In genomic region chr2:238015705-238016104, GRCh38 we compare ENCODE assay signal across 16 cellular contexts. TPM values are rescaled to one million over a fixed set of nuclear protein-coding genes. Genes with fewer than 3 reads are reported as not detected.
DNase-seq lines count a peak whose midpoint lies in the region; ATAC-seq, FAIRE-seq and TF ChIP-seq lines count a peak whose summit lies in the region.
"Had no signal": no experiment of that assay in that cellular context is flagged by ENCODE, and none has a peak within 500 bp of the region (broad histone marks: within the 10 kb centered on the region; RNA-seq: fewer than 3 reads in every experiment).

No MANE protein-coding gene starts in this region.

- no peaks in the 10 kb centered on the region for H3K9me2 ChIP-seq in OCI-LY1 (ENCODE audit: low read depth, low read length)

- no peaks in the 10 kb centered on the region for H3K9me3 Mint-ChIP-seq in natural killer cell
- H3K9me3 Mint-ChIP-seq in natural killer cell treated with Interleukin-12 subunit alpha and Interleukin-12 subunit beta and Interleukin-15 and Interleukin-18, amount 100 ng/mL, for 72 hours: no peaks in the 10 kb centered on the region
- H3K9me3 Mint-ChIP-seq: activated naive CD8-positive, alpha-beta T cell treated with anti-CD3 and anti-CD28 coated beads for 36 hours had no signal

- no peaks in the 10 kb centered on the region for H3K79me2 ChIP-seq in OCI-LY1 (ENCODE audit: insufficient read depth, low read length)

- H3F3A ChIP-seq in OCI-LY1 (ENCODE audit: insufficient read depth, low read length): no peaks in the 10 kb centered on the region

- no peaks in the 10 kb centered on the region for H3K36me3 ChIP-seq in OCI-LY1 (ENCODE audit: insufficient read depth, low read length)
- no peaks in the 10 kb centered on the region for H3K36me3 ChIP-seq in thyroid gland
- no peaks in the 10 kb centered on the region for H3K36me3 ChIP-seq in kidney (ENCODE audit: control insufficient read depth in 1 of 2, insufficient read depth in 2 of 2, low read length in 2 of 2)
- H3K36me3 ChIP-seq in lower lobe of right lung: peaks cover 27% of the 10 kb centered on the region
- H3K36me3 ChIP-seq: gastrocnemius medialis had no signal

- H3K27me3 ChIP-seq in OCI-LY1 (ENCODE audit: insufficient read depth, low read length): no peaks in the 10 kb centered on the region
- no peaks in the 10 kb centered on the region for H3K27me3 ChIP-seq in thyroid gland
- H3K27me3 ChIP-seq in lower lobe of right lung (ENCODE audit: low read depth): no peaks in the 10 kb centered on the region
- H3K27me3 ChIP-seq: gastrocnemius medialis, neutrophil had no signal

- no peak overlapping the region for H2AFZ ChIP-seq in OCI-LY1 (ENCODE audit: low read length)

- no peak for FAIRE-seq in kidney (lab: Jason Lieb, UNC)
- FAIRE-seq: colon had no signal

- TF ChIP-seq CTCF in natural killer cell (IDR thresholded peaks at IDR 0.05): no peak
- peak; percentile 33; the same call in 1 of the 2 replicates for TF ChIP-seq CTCF in OCI-LY1 (IDR thresholded peaks at IDR 0.05; ENCODE audit: low read length)
- TF ChIP-seq CTCF in epithelial cell of proximal tubule (conservative IDR thresholded peaks at IDR 0.05; ENCODE audit: low read depth, low read length): peak; percentile 39
- peak in 2 of 6 experiments; percentile 6 for TF ChIP-seq CTCF in thyroid gland (IDR thresholded peaks at IDR 0.05)
- no peak for TF ChIP-seq CTCF in kidney (IDR thresholded peaks at IDR 0.05; ENCODE audit: borderline replicate concordance, extremely low read depth, insufficient read depth)
- TF ChIP-seq CTCF in lower lobe of right lung (IDR thresholded peaks at IDR 0.05): no peak

- H3K27ac ChIP-seq in OCI-LY1 (ENCODE audit: low read depth, low read length, poor library complexity, severe bottlenecking) (no peak overlapping the region), thyroid gland (peak overlapping the region; percentile 88 to 90 (median 90)), kidney (ENCODE audit: low read depth in 2 of 2, low read length in 2 of 2) (no peak overlapping the region), lower lobe of right lung (no peak overlapping the region)
- H3K27ac ChIP-seq: gastrocnemius medialis, neutrophil had no signal

- H4K20me1 ChIP-seq in OCI-LY1 (ENCODE audit: insufficient read depth, low read length): no peaks in the 10 kb centered on the region

- no peak overlapping the region for H3K4me3 Mint-ChIP-seq in natural killer cell
- H3K4me3 Mint-ChIP-seq in natural killer cell treated with Interleukin-12 subunit alpha and Interleukin-12 subunit beta and Interleukin-15 and Interleukin-18, amount 100 ng/mL, for 72 hours: no peak overlapping the region
- H3K4me3 Mint-ChIP-seq: activated naive CD8-positive, alpha-beta T cell treated with anti-CD3 and anti-CD28 coated beads for 36 hours had no signal

- H3K9ac ChIP-seq in OCI-LY1 (ENCODE audit: low read length) (no peak overlapping the region), kidney (ENCODE audit: low read length in 2 of 2) (no peak overlapping the region)

- H3K4me1 ChIP-seq in OCI-LY1 (ENCODE audit: insufficient read depth, low read length, severe bottlenecking): no peaks in the 10 kb centered on the region
- peaks cover 46 to 60% of the 10 kb centered on the region in 2 donors for H3K4me1 ChIP-seq in thyroid gland
- no peaks in the 10 kb centered on the region for H3K4me1 ChIP-seq in kidney (ENCODE audit: control insufficient read depth in 1 of 2, insufficient read depth in 1 of 2, low read depth in 1 of 2, low read length in 2 of 2)
- H3K4me1 ChIP-seq in lower lobe of right lung: no peaks in the 10 kb centered on the region
- H3K4me1 ChIP-seq: gastrocnemius medialis had no signal

- no peaks in the 10 kb centered on the region for H3K9me3 ChIP-seq in OCI-LY1 (ENCODE audit: low read length)
- H3K9me3 ChIP-seq in thyroid gland: no peaks in the 10 kb centered on the region
- no peaks in the 10 kb centered on the region for H3K9me3 ChIP-seq in kidney (ENCODE audit: control insufficient read depth in 1 of 2, low read length in 2 of 2)
- H3K9me3 ChIP-seq in lower lobe of right lung: no peaks in the 10 kb centered on the region
- H3K9me3 ChIP-seq: gastrocnemius medialis, neutrophil had no signal

- H3K27ac Mint-ChIP-seq in natural killer cell: peak overlapping the region; percentile 81 to 83
- H3K27ac Mint-ChIP-seq in natural killer cell treated with Interleukin-12 subunit alpha and Interleukin-12 subunit beta and Interleukin-15 and Interleukin-18, amount 100 ng/mL, for 72 hours: peak overlapping the region in 1 of 2 donors; percentile 69
- H3K27ac Mint-ChIP-seq: activated naive CD8-positive, alpha-beta T cell treated with anti-CD3 and anti-CD28 coated beads for 36 hours had no signal

- 73 to 97% methylated on average over 4 of the region's 4 CpGs for WGBS in thyroid gland, 2 donors

- no peaks in the 10 kb centered on the region for H3K27me3 Mint-ChIP-seq in natural killer cell (ENCODE audit: low read depth in 2 of 2)
- no peaks in the 10 kb centered on the region for H3K27me3 Mint-ChIP-seq in natural killer cell treated with Interleukin-12 subunit alpha and Interleukin-12 subunit beta and Interleukin-15 and Interleukin-18, amount 100 ng/mL, for 72 hours
- H3K27me3 Mint-ChIP-seq: activated naive CD8-positive, alpha-beta T cell treated with anti-CD3 and anti-CD28 coated beads for 36 hours had no signal

- no peak for ATAC-seq in natural killer cell
- ATAC-seq in natural killer cell treated with Interleukin-12 subunit alpha and Interleukin-12 subunit beta and Interleukin-15 and Interleukin-18, amount 100 ng/mL, for 72 hours: no peak
- no peak for ATAC-seq in lower lobe of right lung
- ATAC-seq: gastrocnemius medialis had no signal

- no peak overlapping the region for H3K4me2 ChIP-seq in OCI-LY1 (ENCODE audit: low read length)

- no peak for TF ChIP-seq POLR2A in thyroid gland (IDR thresholded peaks at IDR 0.05)

- peaks cover 9% of the 10 kb centered on the region for H3K36me3 Mint-ChIP-seq in natural killer cell
- peaks cover 5% of the 10 kb centered on the region for H3K36me3 Mint-ChIP-seq in natural killer cell treated with Interleukin-12 subunit alpha and Interleukin-12 subunit beta and Interleukin-15 and Interleukin-18, amount 100 ng/mL, for 72 hours

- POLR2A ChIA-PET in HEK293T (lab: Yijun Ruan, JAX): no interaction called here

- no peak overlapping the region for H3K4me3 ChIP-seq in OCI-LY1 (ENCODE audit: low read depth, low read length, poor library complexity, severe bottlenecking)
- H3K4me3 ChIP-seq in epithelial cell of proximal tubule (ENCODE audit: low read depth, low read length): no peak overlapping the region
- no peak overlapping the region for H3K4me3 ChIP-seq in thyroid gland (replicated peaks in 1 of 3)
- H3K4me3 ChIP-seq in kidney (ENCODE audit: low read length in 2 of 2): no peak overlapping the region
- H3K4me3 ChIP-seq in lower lobe of right lung: no peak overlapping the region
- H3K4me3 ChIP-seq: gastrocnemius medialis had no signal

- CTCF ChIA-PET in HEK293T (lab: Yijun Ruan, JAX): no interaction called here

- H3K4me1 Mint-ChIP-seq in natural killer cell: peaks cover 45 to 48% of the 10 kb centered on the region in 2 donors
- H3K4me1 Mint-ChIP-seq in natural killer cell treated with Interleukin-12 subunit alpha and Interleukin-12 subunit beta and Interleukin-15 and Interleukin-18, amount 100 ng/mL, for 72 hours (ENCODE audit: low read depth in 2 of 2): peaks cover 22 to 51% of the 10 kb centered on the region in 2 donors

- DNase-seq in natural killer cell (no peak), epithelial cell of proximal tubule (ENCODE audit: low read depth) (no peak), thyroid gland (no peak), kidney (no peak), HEK293T (ENCODE audit: extremely low spot score) (no peak), lower lobe of right lung (no peak)
- no peak for DNase-seq in natural killer cell treated with Interleukin-12 subunit alpha and Interleukin-12 subunit beta and Interleukin-15 and Interleukin-18, amount 100 ng/mL, for 72 hours (ENCODE audit: low spot score)
- DNase-seq: activated CD4-positive, alpha-beta T cell treated with anti-CD3 and anti-CD28 coated beads, Interleukin-2, amount 50 U/mL, for 4 hours; activated naive CD8-positive, alpha-beta T cell treated with anti-CD3 and anti-CD28 coated beads for 36 hours; gastrocnemius medialis; KG1; NCI-H2029; NK-92 treated with Interleukin-12 subunit alpha and Interleukin-12 subunit beta, amount 100 ng/mL, for 24 hours had no signal

- intact Hi-C loops in natural killer cell (cut with micrococcal nuclease): loop anchor here (1.0 kb wide), 1 partner anchor 157 kb away; no protein-coding TSS in a partner anchor
- intact Hi-C loops in thyroid gland (cut with DNase I): no loop called here
- intact Hi-C loops in kidney (cut with DNase I): no loop called here
- intact Hi-C loops in lower lobe of right lung (cut with DNase I): no loop called here

TF ChIP-seq in HEK293T, 16 proteins besides CTCF, POLR2A, EP300 and RAD21:
- TF ChIP-seq PKNOX1 (IDR thresholded peaks at IDR 0.05) (no peak), SUZ12 (IDR thresholded peaks at IDR 0.05) (no peak), FOXK2 (IDR thresholded peaks at IDR 0.05) (no peak), BHLHE40 (IDR thresholded peaks at IDR 0.05; ENCODE audit: borderline replicate concordance) (no peak), L3MBTL2 (conservative IDR thresholded peaks at IDR 0.05) (no peak)

RNA-seq across cellular contexts. Expression of gene SCLY, which starts 45.1 kb away (rescaled TPM):
- total RNA-seq in natural killer cell: 10 to 100 TPM; 16.3 to 24.6 (median 20.1) TPM
- total RNA-seq in natural killer cell treated with Interleukin-12 subunit alpha and Interleukin-12 subunit beta and Interleukin-15 and Interleukin-18, amount 100 ng/mL, for 72 hours: 10 to 100 TPM; 46.5 to 99.5 TPM
- total RNA-seq in epithelial cell of proximal tubule: 11.5 and 41.5 TPM in 2 replicates
- total RNA-seq in thyroid gland: 10 to 100 TPM; 21.8 to 48.2 (median 31.0) TPM
- total RNA-seq in kidney: 18.3 TPM
- polyA plus RNA-seq in kidney (ENCODE audit: insufficient read depth, low read depth, low replicate concordance): 21.9 TPM
- total RNA-seq in lower lobe of right lung: 12.4 TPM

RNA-seq across cellular contexts. Expression of gene UBE2F, which starts 48.9 kb away (rescaled TPM):
- total RNA-seq in natural killer cell: 100 to 1,000 TPM in 1 of 3 donors, 10 to 100 TPM in 2; 82.4 to 135 (median 96.1) TPM
- 10 to 100 TPM; 51.3 to 78.0 TPM for total RNA-seq in natural killer cell treated with Interleukin-12 subunit alpha and Interleukin-12 subunit beta and Interleukin-15 and Interleukin-18, amount 100 ng/mL, for 72 hours
- total RNA-seq in epithelial cell of proximal tubule: 54.8 and 85.5 TPM in 2 replicates
- total RNA-seq in thyroid gland: 100 to 1,000 TPM in 3 of 4 donors, 10 to 100 TPM in 1; 79.8 to 134 (median 122) TPM
- 34.5 TPM for total RNA-seq in kidney
- 68.7 TPM for polyA plus RNA-seq in kidney (ENCODE audit: insufficient read depth, low read depth, low replicate concordance)
- total RNA-seq in lower lobe of right lung: 59.5 TPM

Comparison
In these comparisons a context has a peak if more than half of its experiments do, and no peak if none do; other contexts are left out.
1. CTCF ChIP-seq: peak in OCI-LY1 (single experiment) and epithelial cell of proximal tubule (single experiment); none in natural killer cell (single experiment), kidney (single experiment) and lower lobe of right lung (single experiment).
2. H3K27ac ChIP-seq: peak in thyroid gland (3 of 3); none in OCI-LY1 (single experiment), kidney (0 of 2) and lower lobe of right lung (single experiment).